In genomic region chr2:16861154-16861929, GRCh38 we compare ENCODE assay signal across 11 cellular contexts.
DNase-seq lines count a peak whose midpoint lies in the region; TF ChIP-seq lines count a peak whose summit lies in the region.
"Had no signal": no experiment of that assay in that cellular context is flagged by ENCODE, and none has a peak within 500 bp of the region (broad histone marks: within the 10 kb centered on the region; RNA-seq: fewer than 3 reads in every experiment).

No MANE protein-coding gene starts in this region.

- intact Hi-C loops in activated naive CD4-positive, alpha-beta T cell treated with anti-CD3 and anti-CD28 coated beads for 36 hours (cut with micrococcal nuclease), result no loop called here

- no peak for TF ChIP-seq EP300 in tibial nerve (IDR thresholded peaks at IDR 0.05)

- H3K4me3 Mint-ChIP-seq in activated naive CD4-positive, alpha-beta T cell treated with anti-CD3 and anti-CD28 coated beads, Interleukin-2, amount 10 ng/mL, durations not matched to agents 7 days and 5 days, result no peak overlapping the region
- no peak overlapping the region for H3K4me3 Mint-ChIP-seq in osteocyte (ENCODE audit: unreplicated experiment)
- H3K4me3 Mint-ChIP-seq in activated naive CD4-positive, alpha-beta T cell treated with anti-CD3 and anti-CD28 coated beads for 36 hours, result no peak overlapping the region
- H3K4me3 Mint-ChIP-seq: effector memory CD8-positive, alpha-beta T cell had no signal

- no peaks in the 10 kb centered on the region for H3K36me3 Mint-ChIP-seq in activated naive CD4-positive, alpha-beta T cell treated with anti-CD3 and anti-CD28 coated beads, Interleukin-2, amount 10 ng/mL, durations not matched to agents 7 days and 5 days
- no peaks in the 10 kb centered on the region for H3K36me3 Mint-ChIP-seq in osteocyte (ENCODE audit: unreplicated experiment)
- H3K36me3 Mint-ChIP-seq in activated naive CD4-positive, alpha-beta T cell treated with anti-CD3 and anti-CD28 coated beads for 36 hours (ENCODE audit: low read depth), result no peaks in the 10 kb centered on the region

- H3K36me3 ChIP-seq in WERI-Rb-1 (no peaks in the 10 kb centered on the region), tibial nerve (no peaks in the 10 kb centered on the region)

- DNase-seq in A172 (ENCODE audit: low spot score) (peak; percentile 49), M059J (ENCODE audit: low read depth) (peak; percentile 9), WERI-Rb-1 (no peak), glomerular visceral epithelial cell (ENCODE audit: extremely low spot score) (peak; percentile 19), tibial nerve (ENCODE audit: low spot score in 2 of 2) (no peak), osteocyte (ENCODE audit: extremely low spot score, unreplicated experiment) (no peak)
- DNase-seq in activated naive CD4-positive, alpha-beta T cell treated with anti-CD3 and anti-CD28 coated beads, Interleukin-2, amount 10 ng/mL, durations not matched to agents 7 days and 5 days, result no peak
- DNase-seq in activated naive CD4-positive, alpha-beta T cell treated with anti-CD3 and anti-CD28 coated beads for 36 hours, result no peak
- DNase-seq: effector memory CD8-positive, alpha-beta T cell; nucleus accumbens had no signal

- no peaks in the 10 kb centered on the region for H3K27me3 ChIP-seq in WERI-Rb-1 (ENCODE audit: insufficient read depth, low read depth, severe bottlenecking)
- H3K27me3 ChIP-seq in tibial nerve, result no peaks in the 10 kb centered on the region

- no peaks in the 10 kb centered on the region for H3K4me1 ChIP-seq in tibial nerve

- H3K4me3 ChIP-seq in WERI-Rb-1 (ENCODE audit: low read depth, low read length) (no peak overlapping the region), tibial nerve (no peak overlapping the region)

- H3K9me3 Mint-ChIP-seq in activated naive CD4-positive, alpha-beta T cell treated with anti-CD3 and anti-CD28 coated beads, Interleukin-2, amount 10 ng/mL, durations not matched to agents 7 days and 5 days, result peaks cover 4% of the 10 kb centered on the region
- H3K9me3 Mint-ChIP-seq in osteocyte (ENCODE audit: unreplicated experiment), result peaks cover 10% of the 10 kb centered on the region
- H3K9me3 Mint-ChIP-seq in activated naive CD4-positive, alpha-beta T cell treated with anti-CD3 and anti-CD28 coated beads for 36 hours, result peaks cover 6% of the 10 kb centered on the region

- H3K4me1 Mint-ChIP-seq in activated naive CD4-positive, alpha-beta T cell treated with anti-CD3 and anti-CD28 coated beads, Interleukin-2, amount 10 ng/mL, durations not matched to agents 7 days and 5 days, result no peaks in the 10 kb centered on the region
- no peaks in the 10 kb centered on the region for H3K4me1 Mint-ChIP-seq in osteocyte (ENCODE audit: unreplicated experiment)
- H3K4me1 Mint-ChIP-seq in activated naive CD4-positive, alpha-beta T cell treated with anti-CD3 and anti-CD28 coated beads for 36 hours (ENCODE audit: low read depth), result no peaks in the 10 kb centered on the region

- peak overlapping the region; percentile 64 for H3K27ac ChIP-seq in WERI-Rb-1
- no peak overlapping the region for H3K27ac ChIP-seq in tibial nerve
- H3K27ac ChIP-seq: VCaP had no signal

- H3K27ac Mint-ChIP-seq in activated naive CD4-positive, alpha-beta T cell treated with anti-CD3 and anti-CD28 coated beads, Interleukin-2, amount 10 ng/mL, durations not matched to agents 7 days and 5 days, result no peak overlapping the region
- no peak overlapping the region for H3K27ac Mint-ChIP-seq in osteocyte (ENCODE audit: unreplicated experiment)
- no peak overlapping the region for H3K27ac Mint-ChIP-seq in activated naive CD4-positive, alpha-beta T cell treated with anti-CD3 and anti-CD28 coated beads for 36 hours
- H3K27ac Mint-ChIP-seq: effector memory CD8-positive, alpha-beta T cell had no signal

- H3K9me3 ChIP-seq in WERI-Rb-1 (ENCODE audit: severe bottlenecking) (peaks cover 9% of the 10 kb centered on the region), tibial nerve (no peaks in the 10 kb centered on the region)

- H3K27me3 Mint-ChIP-seq in activated naive CD4-positive, alpha-beta T cell treated with anti-CD3 and anti-CD28 coated beads, Interleukin-2, amount 10 ng/mL, durations not matched to agents 7 days and 5 days, result no peaks in the 10 kb centered on the region
- H3K27me3 Mint-ChIP-seq in osteocyte (ENCODE audit: unreplicated experiment), result no peaks in the 10 kb centered on the region
- no peaks in the 10 kb centered on the region for H3K27me3 Mint-ChIP-seq in activated naive CD4-positive, alpha-beta T cell treated with anti-CD3 and anti-CD28 coated beads for 36 hours (ENCODE audit: low read depth)
- H3K27me3 Mint-ChIP-seq: effector memory CD8-positive, alpha-beta T cell had no signal

- CTCF ChIA-PET in activated naive CD4-positive, alpha-beta T cell treated with anti-CD3 and anti-CD28 coated beads, Interleukin-2, amount 10 ng/mL, durations not matched to agents 7 days and 5 days (lab: Charles Lee), result no interaction called here
- CTCF ChIA-PET in activated naive CD4-positive, alpha-beta T cell treated with anti-CD3 and anti-CD28 coated beads for 36 hours (lab: Charles Lee), result no interaction called here

- WGBS in tibial nerve, 2 donors, result 36 to 38% methylated on average over 3 of the region's 3 CpGs

- TF ChIP-seq CTCF in WERI-Rb-1 (IDR thresholded peaks at IDR 0.05; ENCODE audit: low read depth, low read length) (no peak), tibial nerve (IDR thresholded peaks at IDR 0.05) (no peak), osteocyte (IDR thresholded peaks at IDR 0.05) (no peak)

- no peak for TF ChIP-seq POLR2A in tibial nerve (IDR thresholded peaks at IDR 0.05)

Comparison
In these comparisons a context has a peak if more than half of its experiments do, and no peak if none do; other contexts are left out.
1. DNase-seq: peak in A172 (single experiment), M059J (single experiment) and glomerular visceral epithelial cell (single experiment); none in WERI-Rb-1 (single experiment), activated naive CD4-positive, alpha-beta T cell treated with anti-CD3 and anti-CD28 coated beads, Interleukin-2, amount 10 ng/mL, durations not matched to agents 7 days and 5 days (single experiment), tibial nerve (0 of 2), osteocyte (single experiment) and activated naive CD4-positive, alpha-beta T cell treated with anti-CD3 and anti-CD28 coated beads for 36 hours (single experiment).